1 cellular context compared by ENCODE assay signal in genomic region chr19:11273288-11273687, GRCh38.
TF ChIP-seq lines count a peak whose summit lies in the region.

No MANE protein-coding gene starts in this region.

TF ChIP-seq in K562, 482 proteins besides CTCF, POLR2A, EP300 and RAD21:
- TF ChIP-seq CBFA2T3 (IDR thresholded peaks at IDR 0.05) (peak; percentile 66), TAL1 (IDR thresholded peaks at IDR 0.05) (peak; percentile 28; the same call in 1 of the 2 replicates), ZKSCAN1 (IDR thresholded peaks at IDR 0.05; ENCODE audit: low read depth, low read length) (no peak), ZNF696 (CRISPR knock-in tag; conservative IDR thresholded peaks at IDR 0.05) (no peak), XRCC4 (IDR thresholded peaks at IDR 0.05; ENCODE audit: extremely low read depth, insufficient read depth, insufficient read length) (no peak), ZEB2 (IDR thresholded peaks at IDR 0.05) (0 out of 2 replicates have a peak, but pooled peaks have one; percentile 27), JUND (IDR thresholded peaks at IDR 0.05; ENCODE audit: borderline replicate concordance, low read depth, low read length) (peak; percentile 27; the same call in 1 of the 2 replicates), JUND (tag; IDR thresholded peaks at IDR 0.05; ENCODE audit: borderline replicate concordance, low read depth, low read length) (no peak), FOSL1 (tag; conservative IDR thresholded peaks at IDR 0.05) (peak; percentile 44; the same call in 1 of the 2 replicates), CBFA2T2 (conservative IDR thresholded peaks at IDR 0.05) (peak; percentile 64), ETV6 (IDR thresholded peaks at IDR 0.05; ENCODE audit: borderline replicate concordance in 1 of 2, low read depth in 2 of 2, low read length in 1 of 2) (peak in 1 of 2 experiments; percentile 46; a peak in 1 of 4 replicates), ETV6 (CRISPR knock-in tag; IDR thresholded peaks at IDR 0.05; ENCODE audit: borderline replicate concordance) (no peak), ARID1B (IDR thresholded peaks at IDR 0.05) (peak; percentile 43; the same call in 1 of the 2 replicates)
